ENCODE assay signal across 8 cellular contexts in the genomic region with DNA sequence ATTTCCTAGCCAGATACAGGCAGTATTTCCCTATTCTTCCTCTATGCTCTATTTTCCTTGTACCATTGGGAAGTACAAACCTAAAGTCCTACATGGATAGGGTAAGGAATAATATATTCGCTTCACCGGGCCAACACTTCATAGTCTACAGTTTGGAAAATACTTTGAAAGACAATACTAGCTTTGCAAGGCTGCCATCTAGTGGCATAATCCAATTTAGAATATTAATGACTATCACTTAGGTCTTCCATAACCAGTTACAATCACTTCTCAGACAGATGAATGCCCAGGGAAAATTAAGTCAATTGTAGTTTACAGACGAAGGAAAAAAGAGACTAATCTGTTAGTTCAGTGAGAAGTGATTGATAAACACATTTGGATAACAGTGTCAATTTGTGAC.
A peak's percentile ranks its signal among the peaks of the same experiment; 100 is the strongest.
DNase-seq lines count a peak whose midpoint lies in the region; ATAC-seq and FAIRE-seq lines count a peak whose summit lies in the region.

No MANE protein-coding gene starts in this region.

- no peak overlapping the region for H3K4me3 ChIP-seq in neuronal stem cell (ENCODE audit: low read length in 2 of 2)

- H3K9me3 ChIP-seq in neuronal stem cell (replicated peaks in 1 of 2; ENCODE audit: control insufficient read depth in 2 of 2, insufficient read depth in 1 of 2, low read depth in 1 of 2, low read length in 2 of 2) = no peaks in the 10 kb centered on the region

- H4K8ac ChIP-seq in neuronal stem cell (ENCODE audit: low read depth, low read length) = no peak overlapping the region

- ATAC-seq in GM19328 (IDR thresholded peaks at IDR 0.05; ENCODE audit: unreplicated experiment) = peak; percentile 58

- H2AK5ac ChIP-seq in neuronal stem cell (ENCODE audit: low read depth, low read length) = no peak overlapping the region

- H3K4me1 ChIP-seq in neuronal stem cell (ENCODE audit: control insufficient read depth in 2 of 2, insufficient read depth in 1 of 2, low read depth in 1 of 2, low read length in 2 of 2) = no peaks in the 10 kb centered on the region

- H2BK12ac ChIP-seq in neuronal stem cell (ENCODE audit: low read length) = no peak overlapping the region

- no peak overlapping the region for H2BK15ac ChIP-seq in neuronal stem cell (ENCODE audit: low read length)

- H3K36me3 ChIP-seq in neuronal stem cell (replicated peaks in 1 of 2; ENCODE audit: control insufficient read depth in 2 of 2, insufficient read depth in 2 of 2, low read length in 2 of 2) = no peaks in the 10 kb centered on the region

- no peak overlapping the region for H3K14ac ChIP-seq in neuronal stem cell (ENCODE audit: low read length)

- H3K23ac ChIP-seq in neuronal stem cell (ENCODE audit: low read depth, low read length, poor library complexity) = no peak overlapping the region

- no peak overlapping the region for H3K27ac ChIP-seq in neuronal stem cell (replicated peaks; ENCODE audit: low read length)

- H3K27me3 ChIP-seq in neuronal stem cell (ENCODE audit: control insufficient read depth in 3 of 3, insufficient read depth in 3 of 3, low read depth in 1 of 3, low read length in 3 of 3) = no peaks in the 10 kb centered on the region

- H3K9ac ChIP-seq in neuronal stem cell (ENCODE audit: low read depth, low read length, poor library complexity) = no peak overlapping the region

- H3K18ac ChIP-seq in neuronal stem cell (ENCODE audit: low read length) = no peak overlapping the region

- WGBS in neuronal stem cell (ENCODE audit: extremely low coverage in 2 of 2, insufficient read length in 2 of 2, insufficient replicate concordance in 1 of 2), 2 donors = no CpG with 5 or more reads among the region's 3 CpGs

- H3K4me2 ChIP-seq in neuronal stem cell (ENCODE audit: insufficient read depth, low read length, poor library complexity, severe bottlenecking) = no peak overlapping the region

- DNase-seq in COR-L47 (lab: John Stamatoyannopoulos, UW) (peak; percentile 25), NCI-H510A (lab: John Stamatoyannopoulos, UW) (peak; percentile 0), neuronal stem cell (ENCODE audit: low spot score) (peak; percentile 1), SIG-M5 treated with dmso at 0.1 percent for 504 hours (lab: John Stamatoyannopoulos, UW; ENCODE audit: unreplicated experiment) (no peak), HTR-8/SVneo (ENCODE audit: insufficient read length, low spot score) (no peak)
- DNase-seq in activated CD4-positive, CD25-positive, alpha-beta regulatory T cell treated with anti-CD3 and anti-CD28 coated beads, Interleukin-2, amount 50 U/mL, for 72 hours = no peak

- H4K91ac ChIP-seq in neuronal stem cell (ENCODE audit: low read depth, low read length, poor library complexity) = no peak overlapping the region

- no peaks in the 10 kb centered on the region for H3K79me1 ChIP-seq in neuronal stem cell (ENCODE audit: low read depth, low read length)

- H2BK120ac ChIP-seq in neuronal stem cell (ENCODE audit: low read depth, low read length) = no peak overlapping the region

- no peak overlapping the region for H2AFZ ChIP-seq in neuronal stem cell (ENCODE audit: low read length)

- no peak overlapping the region for H2BK5ac ChIP-seq in neuronal stem cell (ENCODE audit: low read length)

- FAIRE-seq in colon (lab: Jason Lieb, UNC) (peak; percentile 93), HTR-8/SVneo (lab: Jason Lieb, UNC) (no peak)

- no peak overlapping the region for H3K4ac ChIP-seq in neuronal stem cell (ENCODE audit: low read length)

Comparison
In these comparisons a context has a peak if more than half of its experiments do, and no peak if none do; other contexts are left out.
1. DNase-seq: peak in COR-L47 (single experiment), NCI-H510A (single experiment) and neuronal stem cell (single experiment); none in SIG-M5 treated with dmso at 0.1 percent for 504 hours (single experiment), activated CD4-positive, CD25-positive, alpha-beta regulatory T cell treated with anti-CD3 and anti-CD28 coated beads, Interleukin-2, amount 50 U/mL, for 72 hours (single experiment) and HTR-8/SVneo (single experiment).